Comparison of ENCODE assay signal across 1 cellular context in genomic region chr6:35497571-35498406, GRCh38.
A peak's percentile ranks its signal among the peaks of the same experiment; 100 is the strongest.
TF ChIP-seq lines count a peak whose summit lies in the region.

No MANE protein-coding gene starts in this region.

TF ChIP-seq in HepG2, 621 proteins besides CTCF, POLR2A, EP300 and RAD21 (continued from another document):
- no peak for TF ChIP-seq HMGA1 (CRISPR knock-in tag; conservative IDR thresholded peaks at IDR 0.05)
- TF ChIP-seq NAIF1 (CRISPR knock-in tag; IDR thresholded peaks at IDR 0.05; ENCODE audit: borderline replicate concordance): peak; percentile 73; the same call in 1 of the 2 replicates
- peak; percentile 75; the same call in 1 of the 2 replicates for TF ChIP-seq ZNF564 (CRISPR knock-in tag; IDR thresholded peaks at IDR 0.05)
- TF ChIP-seq CHD2 (IDR thresholded peaks at IDR 0.05; ENCODE audit: low read depth, low read length): no peak
- no peak for TF ChIP-seq ZNF513 (CRISPR knock-in tag; conservative IDR thresholded peaks at IDR 0.05)
- no peak for TF ChIP-seq ADNP (CRISPR knock-in tag; IDR thresholded peaks at IDR 0.05)
- TF ChIP-seq DZIP1 (CRISPR knock-in tag; IDR thresholded peaks at IDR 0.05): peak; percentile 98; the same call in 1 of the 2 replicates
- peak; percentile 67 for TF ChIP-seq REPIN1 (CRISPR knock-in tag; IDR thresholded peaks at IDR 0.05; ENCODE audit: borderline replicate concordance, low read depth)
- TF ChIP-seq SNAPC2 (CRISPR knock-in tag; IDR thresholded peaks at IDR 0.05): peak; percentile 70; the same call in 1 of the 2 replicates
- no peak for TF ChIP-seq BHLHE40 (IDR thresholded peaks at IDR 0.05; ENCODE audit: low read length)
- TF ChIP-seq FLYWCH1 (CRISPR knock-in tag; IDR thresholded peaks at IDR 0.05): no peak
- no peak for TF ChIP-seq ZNF691 (CRISPR knock-in tag; IDR thresholded peaks at IDR 0.05; ENCODE audit: borderline replicate concordance, low read depth)
- no peak for TF ChIP-seq TRAFD1 (CRISPR knock-in tag; IDR thresholded peaks at IDR 0.05; ENCODE audit: borderline replicate concordance)
- peak; percentile 85 for TF ChIP-seq BRD4 (CRISPR knock-in tag; IDR thresholded peaks at IDR 0.05)
- TF ChIP-seq ZNF660 (CRISPR knock-in tag; IDR thresholded peaks at IDR 0.05; ENCODE audit: borderline replicate concordance, low read depth): peak; percentile 83; the same call in 1 of the 2 replicates
- no peak for TF ChIP-seq ELK4 (CRISPR knock-in tag; IDR thresholded peaks at IDR 0.05; ENCODE audit: borderline replicate concordance)
- TF ChIP-seq ZXDC (CRISPR knock-in tag; IDR thresholded peaks at IDR 0.05): peak; percentile 93
- TF ChIP-seq RFXANK (CRISPR knock-in tag; IDR thresholded peaks at IDR 0.05): no peak
- peak; percentile 80 for TF ChIP-seq SALL1 (CRISPR knock-in tag; IDR thresholded peaks at IDR 0.05)
- TF ChIP-seq U2AF2 (IDR thresholded peaks at IDR 0.05; ENCODE audit: low read depth, low read length): no peak
- TF ChIP-seq KLF13 (CRISPR knock-in tag; IDR thresholded peaks at IDR 0.05): peak; percentile 87; the same call in 1 of the 2 replicates
- peak; percentile 91; the same call in 1 of the 2 replicates for TF ChIP-seq ZNF589 (CRISPR knock-in tag; conservative IDR thresholded peaks at IDR 0.05)
- peak; percentile 93; the same call in 1 of the 2 replicates for TF ChIP-seq ZNF737 (CRISPR knock-in tag; IDR thresholded peaks at IDR 0.05; ENCODE audit: borderline replicate concordance)
- TF ChIP-seq SP5 (CRISPR knock-in tag; IDR thresholded peaks at IDR 0.05; ENCODE audit: borderline replicate concordance, low read depth): no peak
- TF ChIP-seq ZNF569 (CRISPR knock-in tag; IDR thresholded peaks at IDR 0.05; ENCODE audit: borderline replicate concordance): peak; percentile 55; the same call in 1 of the 2 replicates
- TF ChIP-seq ARID4A (CRISPR knock-in tag; IDR thresholded peaks at IDR 0.05; ENCODE audit: borderline replicate concordance): peak; percentile 71
- TF ChIP-seq ZNF18 (CRISPR knock-in tag; IDR thresholded peaks at IDR 0.05; ENCODE audit: insufficient replicate concordance): no peak
- TF ChIP-seq ZNF143 (CRISPR knock-in tag; IDR thresholded peaks at IDR 0.05): no peak; the same call in 1 of the 2 replicates
- TF ChIP-seq ZNF512 (CRISPR knock-in tag; IDR thresholded peaks at IDR 0.05): no peak
- TF ChIP-seq MTA1 (CRISPR knock-in tag; IDR thresholded peaks at IDR 0.05; ENCODE audit: borderline replicate concordance): no peak
- no peak; the same call in 1 of the 2 replicates for TF ChIP-seq ZBTB8A (CRISPR knock-in tag; IDR thresholded peaks at IDR 0.05; ENCODE audit: borderline replicate concordance, low read depth)
- 0 out of 2 replicates have a peak, but pooled peaks have one; percentile 14 for TF ChIP-seq ZNF839 (CRISPR knock-in tag; IDR thresholded peaks at IDR 0.05; ENCODE audit: borderline replicate concordance)
- peak; percentile 79; the same call in 1 of the 2 replicates for TF ChIP-seq ZNF367 (CRISPR knock-in tag; IDR thresholded peaks at IDR 0.05; ENCODE audit: borderline replicate concordance)
- TF ChIP-seq ZNF614 (CRISPR knock-in tag; IDR thresholded peaks at IDR 0.05; ENCODE audit: borderline replicate concordance): peak; percentile 27; the same call in 1 of the 2 replicates
- TF ChIP-seq MYNN (CRISPR knock-in tag; IDR thresholded peaks at IDR 0.05; ENCODE audit: low read depth): peak; percentile 80; the same call in 1 of the 2 replicates
- TF ChIP-seq HNRNPLL (IDR thresholded peaks at IDR 0.05; ENCODE audit: low read depth, low read length, poor library complexity, severe bottlenecking): no peak
- no peak for TF ChIP-seq MLLT10 (CRISPR knock-in tag; IDR thresholded peaks at IDR 0.05)
- TF ChIP-seq ZNF276 (CRISPR knock-in tag; IDR thresholded peaks at IDR 0.05; ENCODE audit: low read depth): peak; percentile 76
TF ChIP-seq in HepG2: peak in this region for 332.
